In genomic region chr1:33735624-33736023, GRCh38 we compare ENCODE assay signal across 10 cellular contexts.
DNase-seq lines count a peak whose midpoint lies in the region; ATAC-seq, FAIRE-seq and TF ChIP-seq lines count a peak whose summit lies in the region.
"Had no signal": no experiment of that assay in that cellular context is flagged by ENCODE, and none has a peak within 500 bp of the region (broad histone marks: within the 10 kb centered on the region; RNA-seq: fewer than 3 reads in every experiment).

No MANE protein-coding gene starts in this region.

- 14% methylated on average over 3 of the region's 3 CpGs for WGBS in suprapubic skin

- H3K4me2 ChIP-seq in Karpas-422 (ENCODE audit: low read depth, low read length, poor library complexity, severe bottlenecking): no peak overlapping the region
- H3K4me2 ChIP-seq in astrocyte (ENCODE audit: low read length): no peak overlapping the region

- no peak for ATAC-seq in lower lobe of right lung
- no peak for ATAC-seq in HG03565 (IDR thresholded peaks at IDR 0.05; ENCODE audit: unreplicated experiment)

- H3K4me1 Mint-ChIP-seq in astrocyte (ENCODE audit: low read depth, unreplicated experiment): no peaks in the 10 kb centered on the region
- H3K4me1 Mint-ChIP-seq: nephron progenitor cell had no signal

- no peak overlapping the region for H3K27ac ChIP-seq in Karpas-422 (ENCODE audit: low read length)
- H3K27ac ChIP-seq in astrocyte (ENCODE audit: low read depth, low read length): no peak overlapping the region
- no peak overlapping the region for H3K27ac ChIP-seq in lower lobe of right lung
- no peak overlapping the region for H3K27ac ChIP-seq in suprapubic skin

- H3K36me3 Mint-ChIP-seq in astrocyte (ENCODE audit: low read depth, unreplicated experiment): peaks cover 26% of the 10 kb centered on the region

- H3K9ac ChIP-seq in Karpas-422 (ENCODE audit: low read length) (no peak overlapping the region), astrocyte (ENCODE audit: low read length) (no peak overlapping the region)

- no peak overlapping the region for H3K4me3 Mint-ChIP-seq in astrocyte (ENCODE audit: unreplicated experiment)
- H3K4me3 Mint-ChIP-seq: nephron progenitor cell had no signal

- H3K36me3 ChIP-seq in Karpas-422 (ENCODE audit: insufficient read depth, low read length) (no peaks in the 10 kb centered on the region), astrocyte (ENCODE audit: insufficient read depth, low read length) (peaks cover 2% of the 10 kb centered on the region), lower lobe of right lung (no peaks in the 10 kb centered on the region), suprapubic skin (no peaks in the 10 kb centered on the region), HAP-1 (replicated peaks) (no peaks in the 10 kb centered on the region)

- peak; percentile 28 for DNase-seq in DMS114 treated with DMSO at 0.1 percent for 48 hours (lab: John Stamatoyannopoulos, UW; ENCODE audit: unreplicated experiment)
- DNase-seq in Karpas-422: peak; percentile 79
- peak; percentile 9 for DNase-seq in astrocyte (ENCODE audit: low read depth)
- no peak for DNase-seq in lower lobe of right lung
- DNase-seq in suprapubic skin (ENCODE audit: low spot score in 2 of 2): no peak
- no peak for DNase-seq in HAP-1 (ENCODE audit: low spot score in 2 of 2)
- no peak for DNase-seq in activated CD8-positive, alpha-beta memory T cell treated with anti-CD3 and anti-CD28 coated beads, Interleukin-2, amount 50 U/mL, for 4 hours
- DNase-seq: activated CD4-positive, CD25-positive, alpha-beta regulatory T cell; nephron progenitor cell had no signal

- no peak overlapping the region for H3K27ac Mint-ChIP-seq in astrocyte (ENCODE audit: unreplicated experiment)
- H3K27ac Mint-ChIP-seq: nephron progenitor cell had no signal

- no peak for TF ChIP-seq POLR2A in suprapubic skin (IDR thresholded peaks at IDR 0.05)

- H2AFZ ChIP-seq in Karpas-422 (ENCODE audit: low read length): no peak overlapping the region
- H2AFZ ChIP-seq in astrocyte (ENCODE audit: low read depth, low read length): no peak overlapping the region

- peaks cover 6% of the 10 kb centered on the region for H3K9me3 Mint-ChIP-seq in astrocyte (ENCODE audit: unreplicated experiment)
- H3K9me3 Mint-ChIP-seq: nephron progenitor cell had no signal

- H3K27me3 Mint-ChIP-seq in astrocyte (ENCODE audit: low read depth, unreplicated experiment): peaks cover 4% of the 10 kb centered on the region

- no peaks in the 10 kb centered on the region for H3K9me2 ChIP-seq in Karpas-422 (replicated peaks; ENCODE audit: insufficient read depth, low read length)

- no peak overlapping the region for H3K4me3 ChIP-seq in Karpas-422 (ENCODE audit: low read length)
- no peak overlapping the region for H3K4me3 ChIP-seq in astrocyte (ENCODE audit: insufficient read depth, low read depth, low read length)
- no peak overlapping the region for H3K4me3 ChIP-seq in lower lobe of right lung
- H3K4me3 ChIP-seq in suprapubic skin: no peak overlapping the region
- H3K4me3 ChIP-seq in HAP-1: no peak overlapping the region

- H3K27me3 ChIP-seq in Karpas-422 (ENCODE audit: low read length) (no peaks in the 10 kb centered on the region), astrocyte (ENCODE audit: insufficient read depth, low read length) (no peaks in the 10 kb centered on the region), lower lobe of right lung (ENCODE audit: low read depth) (peaks cover 9% of the 10 kb centered on the region), suprapubic skin (peaks cover 2% of the 10 kb centered on the region), HAP-1 (ENCODE audit: low read depth) (0 out of 2 replicates have a peak, but pooled peaks cover 3% of the 10 kb centered on the region)

- FAIRE-seq in astrocyte (lab: Jason Lieb, UNC): no peak

- no peak for TF ChIP-seq EP300 in suprapubic skin (IDR thresholded peaks at IDR 0.05)

- in situ Hi-C loops in HAP-1 (cut with MboI; ENCODE audit: low sequenced_read_pairs): no loop called here

- H4K20me1 ChIP-seq in Karpas-422 (ENCODE audit: insufficient read depth, low read depth, low read length): no peaks in the 10 kb centered on the region
- H4K20me1 ChIP-seq in astrocyte (ENCODE audit: insufficient read depth, low read length): no peaks in the 10 kb centered on the region

- H3K79me2 ChIP-seq in Karpas-422 (ENCODE audit: low read length): no peaks in the 10 kb centered on the region
- H3K79me2 ChIP-seq in astrocyte (ENCODE audit: insufficient read depth, low read length): no peaks in the 10 kb centered on the region

- intact Hi-C loops in lower lobe of right lung (cut with DNase I): no loop called here

- peak; percentile 38 for TF ChIP-seq CTCF in astrocyte (IDR thresholded peaks at IDR 0.05; ENCODE audit: insufficient read depth, low read depth, low read length)
- peak; percentile 21 for TF ChIP-seq CTCF in lower lobe of right lung (IDR thresholded peaks at IDR 0.05)
- TF ChIP-seq CTCF in suprapubic skin (IDR thresholded peaks at IDR 0.05): no peak

- H3K9me3 ChIP-seq in Karpas-422 (ENCODE audit: low read length) (no peaks in the 10 kb centered on the region), astrocyte (ENCODE audit: insufficient read depth, low read depth, low read length) (no peaks in the 10 kb centered on the region), lower lobe of right lung (no peaks in the 10 kb centered on the region), suprapubic skin (no peaks in the 10 kb centered on the region), HAP-1 (no peaks in the 10 kb centered on the region)

- no peaks in the 10 kb centered on the region for H3K4me1 ChIP-seq in Karpas-422 (ENCODE audit: low read length)
- no peaks in the 10 kb centered on the region for H3K4me1 ChIP-seq in astrocyte (ENCODE audit: insufficient read depth, low read length)
- H3K4me1 ChIP-seq in lower lobe of right lung: no peaks in the 10 kb centered on the region
- no peaks in the 10 kb centered on the region for H3K4me1 ChIP-seq in suprapubic skin
- no peaks in the 10 kb centered on the region for H3K4me1 ChIP-seq in HAP-1

Comparison
In these comparisons a context has a peak if more than half of its experiments do, and no peak if none do; other contexts are left out.
1. DNase-seq: peak in DMS114 treated with DMSO at 0.1 percent for 48 hours (single experiment), Karpas-422 (single experiment) and astrocyte (single experiment); none in lower lobe of right lung (single experiment), suprapubic skin (0 of 2), HAP-1 (0 of 2) and activated CD8-positive, alpha-beta memory T cell treated with anti-CD3 and anti-CD28 coated beads, Interleukin-2, amount 50 U/mL, for 4 hours (single experiment).
2. CTCF ChIP-seq: peak in astrocyte (single experiment) and lower lobe of right lung (single experiment); none in suprapubic skin (0 of 2).